Comparison of ENCODE assay signal across 12 cellular contexts in genomic region chr6:312704-313485, GRCh38. TPM values are rescaled to one million over a fixed set of nuclear protein-coding genes. Genes with fewer than 3 reads are reported as not detected.
A peak's percentile ranks its signal among the peaks of the same experiment; 100 is the strongest.
DNase-seq lines count a peak whose midpoint lies in the region; ATAC-seq, FAIRE-seq and TF ChIP-seq lines count a peak whose summit lies in the region.
"Had no signal": no experiment of that assay in that cellular context is flagged by ENCODE, and none has a peak within 500 bp of the region (broad histone marks: within the 10 kb centered on the region; RNA-seq: fewer than 3 reads in every experiment).

No MANE protein-coding gene starts in this region.

- H3K27ac Mint-ChIP-seq in activated naive CD4-positive, alpha-beta T cell treated with anti-CD3 and anti-CD28 coated beads, Interleukin-2, amount 10 ng/mL, durations not matched to agents 7 days and 5 days: peak overlapping the region; percentile 19
- H3K27ac Mint-ChIP-seq in activated naive CD4-positive, alpha-beta T cell treated with anti-CD3 and anti-CD28 coated beads, Interleukin-2, amount 50 U/mL, for 72 hours: no peak overlapping the region
- peak overlapping the region; percentile 67 for H3K27ac Mint-ChIP-seq in central memory CD8-positive, alpha-beta T cell (ENCODE audit: low read depth)
- H3K27ac Mint-ChIP-seq: activated CD4-positive, alpha-beta T cell treated with anti-CD3 and anti-CD28 coated beads for 36 hours; activated naive CD8-positive, alpha-beta T cell had no signal

- no peak for TF ChIP-seq EP300 in upper lobe of left lung (IDR thresholded peaks at IDR 0.05)

- no peak for TF ChIP-seq POLR2A in upper lobe of left lung (IDR thresholded peaks at IDR 0.05)

- H3K9me3 Mint-ChIP-seq in activated naive CD4-positive, alpha-beta T cell treated with anti-CD3 and anti-CD28 coated beads, Interleukin-2, amount 10 ng/mL, durations not matched to agents 7 days and 5 days: no peaks in the 10 kb centered on the region
- peaks cover 0 to 3% of the 10 kb centered on the region in 2 donors for H3K9me3 Mint-ChIP-seq in activated naive CD4-positive, alpha-beta T cell treated with anti-CD3 and anti-CD28 coated beads, Interleukin-2, amount 50 U/mL, for 72 hours
- H3K9me3 Mint-ChIP-seq in central memory CD8-positive, alpha-beta T cell: no peaks in the 10 kb centered on the region

- H3K36me3 Mint-ChIP-seq in activated naive CD4-positive, alpha-beta T cell treated with anti-CD3 and anti-CD28 coated beads, Interleukin-2, amount 10 ng/mL, durations not matched to agents 7 days and 5 days: peaks cover 5% of the 10 kb centered on the region
- H3K36me3 Mint-ChIP-seq in activated naive CD4-positive, alpha-beta T cell treated with anti-CD3 and anti-CD28 coated beads, Interleukin-2, amount 50 U/mL, for 72 hours: peaks cover 12 to 16% of the 10 kb centered on the region in 2 donors
- H3K36me3 Mint-ChIP-seq in central memory CD8-positive, alpha-beta T cell (ENCODE audit: insufficient read depth): peaks cover 2% of the 10 kb centered on the region

- DNase-seq in activated naive CD4-positive, alpha-beta T cell treated with anti-CD3 and anti-CD28 coated beads, Interleukin-2, amount 10 ng/mL, durations not matched to agents 7 days and 5 days: no peak
- DNase-seq in activated naive CD4-positive, alpha-beta T cell treated with anti-CD3 and anti-CD28 coated beads, Interleukin-2, amount 50 U/mL, for 72 hours (ENCODE audit: low spot score in 2 of 2): no peak
- DNase-seq in central memory CD8-positive, alpha-beta T cell (ENCODE audit: low spot score in 2 of 2): no peak
- DNase-seq in medulla oblongata (ENCODE audit: extremely low spot score): peak; percentile 75
- peak in 1 of 2 donors; percentile 55 for DNase-seq in upper lobe of left lung
- no peak for DNase-seq in globus pallidus (ENCODE audit: low spot score)
- no peak for DNase-seq in D721Med (ENCODE audit: insufficient read length, low spot score)
- DNase-seq in activated naive CD4-positive, alpha-beta T cell treated with anti-CD3 and anti-CD28 coated beads, Interleukin-2, amount 50 U/mL, for 16 hours: no peak
- DNase-seq: activated CD4-positive, alpha-beta T cell treated with anti-CD3 and anti-CD28 coated beads for 36 hours; NCI-H69; stimulated activated CD4-positive, alpha-beta T cell treated with anti-CD3 and anti-CD28 coated beads, Interleukin-12 subunit alpha, Interleukin-12 subunit beta, amount 100 ng/mL, for 4 hours had no signal

- no peak overlapping the region for H3K4me3 ChIP-seq in upper lobe of left lung

- no peaks in the 10 kb centered on the region for H3K9me3 ChIP-seq in upper lobe of left lung

- CTCF ChIA-PET in activated naive CD4-positive, alpha-beta T cell treated with anti-CD3 and anti-CD28 coated beads, Interleukin-2, amount 10 ng/mL, durations not matched to agents 7 days and 5 days (lab: Charles Lee): interaction anchor here (1.0 to 1.1 kb wide), 2 partner anchors 17 to 61 kb away, joined by 3 to 4 read pairs; no protein-coding TSS in a partner anchor

- TF ChIP-seq CTCF in upper lobe of left lung (IDR thresholded peaks at IDR 0.05) (no peak), D721Med (IDR thresholded peaks at IDR 0.05; ENCODE audit: insufficient read depth, missing control alignments) (no peak)

- H3K27me3 ChIP-seq in upper lobe of left lung: no peaks in the 10 kb centered on the region

- no peak for FAIRE-seq in D721Med (lab: Jason Lieb, UNC)

- peaks cover 22% of the 10 kb centered on the region for H3K4me1 Mint-ChIP-seq in activated naive CD4-positive, alpha-beta T cell treated with anti-CD3 and anti-CD28 coated beads, Interleukin-2, amount 10 ng/mL, durations not matched to agents 7 days and 5 days
- H3K4me1 Mint-ChIP-seq in central memory CD8-positive, alpha-beta T cell: peaks cover 28% of the 10 kb centered on the region

- peaks cover 11 to 23% (median 17%) of the 10 kb centered on the region in 4 donors for H3K4me1 ChIP-seq in upper lobe of left lung

- ATAC-seq in activated naive CD4-positive, alpha-beta T cell treated with anti-CD3 and anti-CD28 coated beads, Interleukin-2, amount 50 U/mL, for 72 hours: no peak
- peak; percentile 50 for ATAC-seq in central memory CD8-positive, alpha-beta T cell (replicated peaks; ENCODE audit: extremely low read depth, poor library complexity, severe bottlenecking)
- ATAC-seq in upper lobe of left lung (ENCODE audit: low FRiP score in 2 of 2): peak; percentile 15 to 25
- ATAC-seq: activated CD4-positive, alpha-beta T cell treated with anti-CD3 and anti-CD28 coated beads for 36 hours had no signal

- H3K27ac ChIP-seq in upper lobe of left lung: peak overlapping the region in 2 of 4 donors; percentile 4 to 23

- no peak overlapping the region for H3K4me3 Mint-ChIP-seq in activated naive CD4-positive, alpha-beta T cell treated with anti-CD3 and anti-CD28 coated beads, Interleukin-2, amount 10 ng/mL, durations not matched to agents 7 days and 5 days
- H3K4me3 Mint-ChIP-seq in central memory CD8-positive, alpha-beta T cell: no peak overlapping the region
- H3K4me3 Mint-ChIP-seq: activated CD4-positive, alpha-beta T cell treated with anti-CD3 and anti-CD28 coated beads for 36 hours; activated naive CD8-positive, alpha-beta T cell had no signal

- peaks cover 0 to 3% (median 0%) of the 10 kb centered on the region in 4 donors for H3K36me3 ChIP-seq in upper lobe of left lung

- H3K27me3 Mint-ChIP-seq in activated naive CD4-positive, alpha-beta T cell treated with anti-CD3 and anti-CD28 coated beads, Interleukin-2, amount 10 ng/mL, durations not matched to agents 7 days and 5 days: no peaks in the 10 kb centered on the region
- H3K27me3 Mint-ChIP-seq in central memory CD8-positive, alpha-beta T cell: no peaks in the 10 kb centered on the region
- H3K27me3 Mint-ChIP-seq: activated CD4-positive, alpha-beta T cell treated with anti-CD3 and anti-CD28 coated beads for 36 hours; activated naive CD8-positive, alpha-beta T cell had no signal

- WGBS in upper lobe of left lung, 2 donors: 43 to 54% methylated on average over 3 of the region's 3 CpGs

RNA-seq across cellular contexts. Expression of gene DUSP22, which starts 20.6 kb away (rescaled TPM):
- total RNA-seq in activated naive CD4-positive, alpha-beta T cell treated with anti-CD3 and anti-CD28 coated beads, Interleukin-2, amount 50 U/mL, for 72 hours: 10 to 100 TPM; 22.2 to 33.3 TPM
- 100 to 1,000 TPM in 1 of 6 donors, 10 to 100 TPM in 5; 49.9 to 108 (median 63.8) TPM for total RNA-seq in upper lobe of left lung

Comparison
In these comparisons a context has a peak if more than half of its experiments do, and no peak if none do; other contexts are left out.
1. H3K27ac Mint-ChIP-seq: peak in activated naive CD4-positive, alpha-beta T cell treated with anti-CD3 and anti-CD28 coated beads, Interleukin-2, amount 10 ng/mL, durations not matched to agents 7 days and 5 days (single experiment) and central memory CD8-positive, alpha-beta T cell (single experiment); none in activated naive CD4-positive, alpha-beta T cell treated with anti-CD3 and anti-CD28 coated beads, Interleukin-2, amount 50 U/mL, for 72 hours (0 of 2).
2. ATAC-seq: peak in central memory CD8-positive, alpha-beta T cell (single experiment) and upper lobe of left lung (2 of 2); none in activated naive CD4-positive, alpha-beta T cell treated with anti-CD3 and anti-CD28 coated beads, Interleukin-2, amount 50 U/mL, for 72 hours (0 of 2).